ENCODE assay signal across 1 cellular context in the genomic region with DNA sequence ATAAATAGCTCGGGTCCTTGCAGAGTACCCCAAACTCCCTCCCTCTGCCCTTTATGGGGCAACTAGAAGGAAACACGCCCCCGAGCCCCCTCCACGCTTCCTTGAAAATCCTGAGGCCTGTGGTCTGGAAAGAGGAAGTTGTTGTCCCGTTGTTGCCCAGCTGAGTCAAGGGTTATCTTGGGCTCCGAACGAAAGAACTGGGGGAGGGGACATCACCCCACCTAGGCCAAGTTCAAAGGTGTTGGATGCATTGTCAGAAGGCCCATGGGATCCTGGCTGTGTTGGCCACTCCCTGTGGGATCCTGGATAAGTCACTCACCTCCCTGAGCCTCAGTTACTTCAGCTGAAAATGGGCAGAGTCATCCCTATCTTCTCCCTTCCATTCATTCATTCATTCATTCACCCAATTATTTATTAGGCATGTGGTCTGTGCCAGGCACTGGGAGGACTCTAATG.
TF ChIP-seq lines count a peak whose summit lies in the region.

A gene with protein sequence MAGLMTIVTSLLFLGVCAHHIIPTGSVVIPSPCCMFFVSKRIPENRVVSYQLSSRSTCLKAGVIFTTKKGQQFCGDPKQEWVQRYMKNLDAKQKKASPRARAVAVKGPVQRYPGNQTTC (minus strand): TSS at position 26 of the 456 bp plus-strand sequence. CDS start 91 bp downstream, outside the sequence.

TF ChIP-seq in IMR-90, 13 proteins besides CTCF, POLR2A, EP300 and RAD21 (continued from another document):
- TF ChIP-seq FOS (IDR thresholded peaks at IDR 0.05; ENCODE audit: low read depth, low read length) (no peak), CHD1 (IDR thresholded peaks at IDR 0.05; ENCODE audit: low read depth, low read length) (no peak), NFE2L2 (IDR thresholded peaks at IDR 0.05; ENCODE audit: low read depth, low read length) (no peak), CEBPB (IDR thresholded peaks at IDR 0.05; ENCODE audit: low read depth, low read length) (no peak)
